Comparison of ENCODE assay signal across 25 cellular contexts in genomic region chr5:113070901-113071300, GRCh38.
"Had no signal": no experiment of that assay in that cellular context is flagged by ENCODE, and none has a peak within 500 bp of the region (broad histone marks: within the 10 kb centered on the region; RNA-seq: fewer than 3 reads in every experiment).

No MANE protein-coding gene starts in this region.

- ATAC-seq: activated T-cell treated with anti-CD3 and anti-CD28 coated beads, Interleukin-2, amount 50 U/mL, for 4 hours; Panc1; T-cell had no signal

- FAIRE-seq: TTC549 had no signal

- DNase-seq: activated CD4-positive, alpha-beta memory T cell treated with anti-CD3 and anti-CD28 coated beads for 36 hours; activated CD4-positive, alpha-beta T cell treated with anti-CD3 and anti-CD28 coated beads, Interleukin-2, amount 10 ng/mL, durations not matched to agents 7 days and 5 days; activated CD4-positive, CD25-positive, alpha-beta regulatory T cell; activated CD8-positive, alpha-beta memory T cell treated with anti-CD3 and anti-CD28 coated beads for 24 hours; activated effector memory CD4-positive, alpha-beta T cell treated with anti-CD3 and anti-CD28 coated beads, Interleukin-2, amount 50 U/mL, for 16 hours; activated naive CD4-positive, alpha-beta T cell treated with anti-CD3 and anti-CD28 coated beads for 36 hours; activated T-cell treated with anti-CD3 and anti-CD28 coated beads, Interleukin-2, amount 50 U/mL, for 4 hours; brain microvascular endothelial cell; NCI-H1092; NCI-H1417; NCI-H1694; NCI-H2029; NCI-H2107; NCI-H2171 treated with DMSO at 0.1 percent for 48 hours; NCI-H226; NCI-H526; NCI-H82; RPMI8226; T-cell; T-helper 2 cell; T1000 had no signal

- H3K4me3 ChIP-seq: cardiac muscle cell, SK-N-MC had no signal

- H3K27me3 ChIP-seq: brain microvascular endothelial cell, cardiac muscle cell had no signal

- H3K36me3 ChIP-seq: brain microvascular endothelial cell had no signal

- H3K27ac ChIP-seq: brain microvascular endothelial cell, cardiac muscle cell, SK-N-MC had no signal
